Comparison of ENCODE assay signal across 7 cellular contexts in the genomic region with DNA sequence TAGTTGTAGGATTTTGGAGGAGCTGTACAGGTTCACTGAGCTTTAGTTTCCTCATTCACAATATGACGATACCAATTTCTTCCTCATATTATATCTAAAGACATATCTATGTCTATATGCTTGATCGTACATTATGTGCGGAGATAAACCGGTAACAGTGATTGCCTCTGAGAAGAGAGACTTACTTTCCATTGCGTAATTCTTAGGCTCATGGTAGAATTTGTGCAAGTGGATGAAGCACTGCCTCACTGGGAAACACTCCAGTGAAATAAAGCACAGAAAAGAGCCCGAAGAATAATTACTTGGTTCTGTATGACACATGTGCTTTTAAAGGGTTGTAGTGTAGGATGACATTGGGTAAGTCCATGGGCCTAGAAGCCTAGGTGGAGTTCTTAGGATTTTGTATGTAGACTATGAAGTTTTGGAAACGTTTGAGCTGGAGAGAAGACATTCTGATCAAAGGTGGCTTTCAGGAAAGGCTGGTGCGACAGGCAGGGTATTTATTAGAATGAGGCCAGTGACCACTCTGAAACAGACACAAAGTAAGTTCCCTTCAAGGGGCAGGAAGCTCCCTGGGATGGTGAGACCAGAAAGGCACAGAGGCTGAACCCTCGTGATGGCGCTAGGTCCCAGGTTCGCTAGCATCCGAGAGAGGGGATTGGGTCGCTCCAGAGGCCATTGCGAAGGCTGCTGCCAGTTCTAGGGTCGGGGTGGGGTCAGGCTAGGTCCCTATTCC. TPM values are rescaled to one million over a fixed set of nuclear protein-coding genes. Genes with fewer than 3 reads are reported as not detected.
DNase-seq lines count a peak whose midpoint lies in the region; ATAC-seq and TF ChIP-seq lines count a peak whose summit lies in the region.

No MANE protein-coding gene starts in this region.

- no peak overlapping the region for H2BK20ac ChIP-seq in H9 (ENCODE audit: low read depth, low read length, poor library complexity, severe bottlenecking)

- H3K4ac ChIP-seq in H9 (ENCODE audit: low read depth, low read length): no peak overlapping the region

- no CpG with 5 or more reads among the region's 15 CpGs for WGBS in H9 (ENCODE audit: extremely low coverage, insufficient read length, low lambda C conversion rate)
- 40 to 42% methylated on average over 14 of the region's 15 CpGs for WGBS in ectodermal cell, 2 experiments

- H4K91ac ChIP-seq in H9 (ENCODE audit: insufficient read length, low read depth, low read length): no peak overlapping the region

- no peak overlapping the region for H3K18ac ChIP-seq in H9 (ENCODE audit: insufficient read length, low read depth, low read length)

- DNase-seq in H9 (no peak), MV-4-11 (lab: John Stamatoyannopoulos, UW) (peak; percentile 12), naive B cell (no peak), iPS-NIHi7 (ENCODE audit: extremely low spot score) (no peak), UCSD-AML1 (lab: John Stamatoyannopoulos, UW; ENCODE audit: unreplicated experiment) (no peak)

- H3K27ac ChIP-seq in H9 (ENCODE audit: insufficient read length, low read depth, low read length) (no peak overlapping the region), ectodermal cell (ENCODE audit: insufficient read depth, low read depth, low read length, poor library complexity, severe bottlenecking) (no peak overlapping the region)

- H2AFZ ChIP-seq in H9 (ENCODE audit: low read length): no peak overlapping the region

- H3K27me3 ChIP-seq in H9 (ENCODE audit: insufficient read depth, low read length) (no peaks in the 10 kb centered on the region), ectodermal cell (ENCODE audit: control insufficient read depth, insufficient read depth, low read length, poor library complexity, severe bottlenecking) (no peaks in the 10 kb centered on the region)

- H4K5ac ChIP-seq in H9 (ENCODE audit: insufficient read length, low read depth, low read length): no peak overlapping the region

- peaks cover 3% of the 10 kb centered on the region; the same call in 1 of the 2 replicates for H3K27me3 Mint-ChIP-seq in H9 (ENCODE audit: low read depth)
- H3K27me3 Mint-ChIP-seq in naive B cell: no peaks in the 10 kb centered on the region

- H3T11ph ChIP-seq in H9 (ENCODE audit: low read length): no peak overlapping the region

- H2BK15ac ChIP-seq in H9 (ENCODE audit: low read depth, low read length): no peak overlapping the region

- H3K4me1 ChIP-seq in H9 (ENCODE audit: insufficient read depth, low read length): no peaks in the 10 kb centered on the region
- peaks cover 4% of the 10 kb centered on the region for H3K4me1 ChIP-seq in ectodermal cell (ENCODE audit: control insufficient read depth, insufficient read depth, low read length)

- peaks cover 7% of the 10 kb centered on the region for H3K79me2 ChIP-seq in H9 (ENCODE audit: insufficient read depth, low read length)

- peaks cover 2 to 9% (median 5%) of the 10 kb centered on the region in 3 experiments for H3K36me3 Mint-ChIP-seq in H9 (ENCODE audit: insufficient read depth in 1 of 3, low read depth in 3 of 3)
- H3K36me3 Mint-ChIP-seq in naive B cell: no peaks in the 10 kb centered on the region

- peak; percentile 17 for ATAC-seq in GM18858 (IDR thresholded peaks at IDR 0.05; ENCODE audit: unreplicated experiment)
- peak; percentile 23 to 35 for ATAC-seq in naive B cell (ENCODE audit: low read depth in 2 of 2)

- H2BK12ac ChIP-seq in H9 (ENCODE audit: insufficient read length, low read depth, low read length): no peak overlapping the region

- H2BK5ac ChIP-seq in H9 (ENCODE audit: insufficient read length, low read length): no peak overlapping the region

- no peaks in the 10 kb centered on the region for H3K79me1 ChIP-seq in H9 (ENCODE audit: insufficient read depth, low read depth, low read length, poor library complexity, severe bottlenecking)

- H3K9ac ChIP-seq in H9 (ENCODE audit: extremely low read depth, insufficient read length, low read length): peak overlapping the region; percentile 36

- TF ChIP-seq CTCF in H9 (conservative IDR thresholded peaks at IDR 0.05): no peak

- peak overlapping the region; percentile 81 to 92 for H3K4me3 Mint-ChIP-seq in H9
- peak overlapping the region; percentile 94 to 100 (median 96) for H3K4me3 Mint-ChIP-seq in naive B cell

- no peak overlapping the region for H3K23ac ChIP-seq in H9 (ENCODE audit: insufficient read length, low read depth, low read length)

- H2AK5ac ChIP-seq in H9 (ENCODE audit: insufficient read length, low read length): no peak overlapping the region

- H3K4me3 ChIP-seq in ectodermal cell (ENCODE audit: insufficient read depth, low read depth, low read length): peak overlapping the region; percentile 77

- H3K9me3 Mint-ChIP-seq in H9 (peaks cover 57 to 60% of the 10 kb centered on the region in 2 experiments), naive B cell (peaks cover 0 to 4% (median 0%) of the 10 kb centered on the region in 7 donors)

- H3K9me3 ChIP-seq in H9 (ENCODE audit: control insufficient read depth, low read depth, low read length) (peaks cover 36% of the 10 kb centered on the region), ectodermal cell (ENCODE audit: control insufficient read depth, low read length) (no peaks in the 10 kb centered on the region)

- H3K4me2 ChIP-seq in H9 (ENCODE audit: insufficient read depth, insufficient read length, low read length): peak overlapping the region; percentile 39

- H3K56ac ChIP-seq in H9 (ENCODE audit: insufficient read length, low read depth, low read length): no peak overlapping the region

- H2BK120ac ChIP-seq in H9 (ENCODE audit: low read depth, low read length, poor library complexity, severe bottlenecking): no peak overlapping the region

- no peak overlapping the region for H3K14ac ChIP-seq in H9 (ENCODE audit: insufficient read depth, low read length)

- peaks cover 4% of the 10 kb centered on the region for H3K36me3 ChIP-seq in ectodermal cell (ENCODE audit: control insufficient read depth, insufficient read depth, low read length)

- no peaks in the 10 kb centered on the region for H4K20me1 ChIP-seq in H9 (ENCODE audit: control insufficient read depth, insufficient read depth, insufficient read length)

- H3K23me2 ChIP-seq in H9 (ENCODE audit: insufficient read length, low read depth, low read length, poor library complexity, severe bottlenecking): peaks cover 3% of the 10 kb centered on the region

- H3K4me1 Mint-ChIP-seq in H9 (peaks cover 8 to 13% of the 10 kb centered on the region in 2 experiments; a peak in 2 of 4 replicates), naive B cell (peaks cover 2 to 20% (median 12%) of the 10 kb centered on the region in 3 donors)

- H3K27ac Mint-ChIP-seq in H9: no peak overlapping the region; a peak in 1 of 7 replicates
- peak overlapping the region in 5 of 6 donors; percentile 90 to 98 (median 96) for H3K27ac Mint-ChIP-seq in naive B cell

- H4K8ac ChIP-seq in H9 (replicated peaks; ENCODE audit: insufficient read length, low read depth, low read length): no peak overlapping the region

RNA-seq across cellular contexts. Expression of gene VBP1, which starts 0.6 kb away (rescaled TPM):
- total RNA-seq in H9 (2021): 83.5 and 83.9 TPM in 2 replicates
- 96.3 TPM for polyA plus RNA-seq in ectodermal cell (2013, experiment 1 of 4)
- polyA plus RNA-seq in ectodermal cell (2013, experiment 2 of 4): 86.8 TPM
- 78.6 TPM for polyA plus RNA-seq in ectodermal cell (2013, experiment 3 of 4)
- 86.2 TPM for polyA plus RNA-seq in ectodermal cell (2013, experiment 4 of 4)
- polyA plus RNA-seq in naive B cell (ENCODE audit: low read depth in 6 of 6): 10 to 100 TPM; 67.8 to 84.4 (median 73.8) TPM

RNA-seq across cellular contexts. Expression of gene RAB39B, which starts 48.7 kb away (rescaled TPM):
- 6.8 and 7.2 TPM in 2 replicates for total RNA-seq in H9 (2021)
- polyA plus RNA-seq in ectodermal cell (2013, experiment 1 of 4): 8.2 TPM
- polyA plus RNA-seq in ectodermal cell (2013, experiment 2 of 4): 9.0 TPM
- 7.7 TPM for polyA plus RNA-seq in ectodermal cell (2013, experiment 3 of 4)
- 7.9 TPM for polyA plus RNA-seq in ectodermal cell (2013, experiment 4 of 4)
- 1 to 10 TPM; 1.9 to 6.4 (median 5.3) TPM for polyA plus RNA-seq in naive B cell (ENCODE audit: low read depth in 6 of 6)

Comparison
In these comparisons a context has a peak if more than half of its experiments do, and no peak if none do; other contexts are left out.
1. H3K27ac Mint-ChIP-seq: peak in naive B cell (5 of 6); none in H9 (0 of 3).